In the genomic region with DNA sequence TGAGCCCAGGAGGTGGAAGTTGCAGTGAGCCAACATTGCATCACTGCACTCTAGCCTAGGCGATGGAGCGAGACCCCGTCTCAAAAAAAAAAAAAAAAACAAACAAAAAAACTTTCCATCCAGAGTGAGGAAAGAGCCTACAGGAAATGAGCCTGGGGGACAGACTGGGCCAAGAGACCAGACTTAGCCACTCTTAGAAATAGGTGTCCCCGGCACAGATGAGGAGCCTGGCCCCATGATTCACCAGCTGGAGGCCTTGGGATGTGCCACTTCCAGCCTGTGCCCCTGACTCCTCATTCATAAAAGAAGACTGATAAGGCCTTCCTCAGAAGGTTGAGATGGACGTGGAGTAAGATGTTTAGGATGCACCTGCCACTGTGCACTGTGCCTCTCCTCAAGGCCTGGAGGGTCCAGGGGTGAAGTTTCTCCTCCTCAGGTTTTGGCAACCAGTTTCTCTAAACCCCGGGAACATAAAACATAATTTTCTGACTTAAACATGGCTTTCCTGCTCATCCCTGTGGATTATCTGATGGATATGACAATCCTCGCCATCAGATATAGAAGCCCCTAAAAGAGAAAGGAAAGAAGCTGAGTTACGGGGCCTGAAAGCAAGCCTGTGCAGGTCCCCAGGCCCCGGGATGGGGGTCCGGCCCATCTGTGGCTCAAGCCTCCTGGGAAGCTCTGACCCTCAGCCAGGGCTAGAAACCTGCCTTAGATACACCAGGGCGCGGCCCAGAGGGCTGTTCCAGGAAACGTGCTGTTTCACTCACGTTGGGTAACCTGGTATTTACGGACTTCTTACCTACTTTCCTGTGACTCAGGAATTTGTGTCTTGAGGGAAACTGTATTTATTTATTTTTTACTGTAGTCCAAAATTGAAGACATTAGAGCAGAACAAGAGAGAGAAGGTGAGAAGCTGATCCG, we compare ENCODE assay signal across 25 cellular contexts. TPM values are rescaled to one million over a fixed set of nuclear protein-coding genes. Genes with fewer than 3 reads are reported as not detected.
DNase-seq lines count a peak whose midpoint lies in the region; ATAC-seq, FAIRE-seq and TF ChIP-seq lines count a peak whose summit lies in the region.
"Had no signal": no experiment of that assay in that cellular context is flagged by ENCODE, and none has a peak within 500 bp of the region (broad histone marks: within the 10 kb centered on the region; RNA-seq: fewer than 3 reads in every experiment).

No MANE protein-coding gene starts in this region.

- H3K4me1 ChIP-seq in OCI-LY7 (ENCODE audit: insufficient read depth, low read length, poor library complexity, severe bottlenecking) (no peaks in the 10 kb centered on the region), upper lobe of right lung (no peaks in the 10 kb centered on the region)
- H3K4me1 ChIP-seq: heart left ventricle had no signal

- BruUV-seq in OCI-LY7 (replicated peaks; lab: Mats Ljungman, UMichigan) = no TSS peak

- intact Hi-C loops in OCI-LY7 (cut with micrococcal nuclease; ENCODE audit: unreplicated experiment) = no loop called here
- intact Hi-C loops in upper lobe of right lung (cut with DNase I) = loop anchor here (5.0 kb wide), 1 partner anchor 170 kb away; no protein-coding TSS in a partner anchor

- no peak for ATAC-seq in activated naive CD8-positive, alpha-beta T cell treated with anti-CD3 and anti-CD28 coated beads, Interleukin-2, amount 10 ng/mL, durations not matched to agents 7 days and 5 days (ENCODE audit: low read depth)
- peak; percentile 33 for ATAC-seq in upper lobe of right lung
- ATAC-seq: heart left ventricle, K562 had no signal

- H3K79me2 ChIP-seq in OCI-LY7 (ENCODE audit: insufficient read depth, low read depth, low read length) = no peaks in the 10 kb centered on the region

- peaks cover 28% of the 10 kb centered on the region for H3K4me1 Mint-ChIP-seq in activated naive CD8-positive, alpha-beta T cell treated with anti-CD3 and anti-CD28 coated beads, Interleukin-2, amount 10 ng/mL, durations not matched to agents 7 days and 5 days
- peaks cover 1% of the 10 kb centered on the region for H3K4me1 Mint-ChIP-seq in activated naive CD8-positive, alpha-beta T cell treated with anti-CD3 and anti-CD28 coated beads for 36 hours

- H3K27ac ChIP-seq in OCI-LY7 (ENCODE audit: low read depth, low read length, poor library complexity, severe bottlenecking) = no peak overlapping the region
- H3K27ac ChIP-seq in upper lobe of right lung = no peak overlapping the region
- H3K27ac ChIP-seq: C4-2B, epithelial cell of prostate, heart left ventricle, WERI-Rb-1 had no signal

- peaks cover 51% of the 10 kb centered on the region for H3K36me3 Mint-ChIP-seq in activated naive CD8-positive, alpha-beta T cell treated with anti-CD3 and anti-CD28 coated beads, Interleukin-2, amount 10 ng/mL, durations not matched to agents 7 days and 5 days
- H3K36me3 Mint-ChIP-seq in activated naive CD8-positive, alpha-beta T cell treated with anti-CD3 and anti-CD28 coated beads for 36 hours = peaks cover 16% of the 10 kb centered on the region

- no peaks in the 10 kb centered on the region for H3K9me3 ChIP-seq in OCI-LY7 (ENCODE audit: low read length)
- H3K9me3 ChIP-seq in upper lobe of right lung = no peaks in the 10 kb centered on the region
- H3K9me3 ChIP-seq: heart left ventricle had no signal

- H3K4me3 Mint-ChIP-seq in activated naive CD8-positive, alpha-beta T cell treated with anti-CD3 and anti-CD28 coated beads, Interleukin-2, amount 10 ng/mL, durations not matched to agents 7 days and 5 days = no peak overlapping the region
- no peak overlapping the region for H3K4me3 Mint-ChIP-seq in activated naive CD8-positive, alpha-beta T cell treated with anti-CD3 and anti-CD28 coated beads for 36 hours
- H3K4me3 Mint-ChIP-seq: activated naive CD4-positive, alpha-beta T cell treated with anti-CD3 and anti-CD28 coated beads for 36 hours had no signal

- POLR2A ChIA-PET in activated naive CD8-positive, alpha-beta T cell treated with anti-CD3 and anti-CD28 coated beads, Interleukin-2, amount 10 ng/mL, durations not matched to agents 7 days and 5 days (lab: Charles Lee) = interaction anchor here (0.5 to 1.6 kb wide), 4 partner anchors 10 to 66 kb away, joined by 3 to 5 read pairs (median 4); no protein-coding TSS in a partner anchor
- POLR2A ChIA-PET in OCI-LY7 (lab: Charles Lee) = interaction anchor here (0.6 to 1.4 kb wide), 2 partner anchors 16 to 20 kb away, joined by 4 read pairs; no protein-coding TSS in a partner anchor

- H3K27me3 ChIP-seq in upper lobe of right lung = no peaks in the 10 kb centered on the region
- H3K27me3 ChIP-seq: heart left ventricle had no signal

- no peak overlapping the region for H3K4me3 ChIP-seq in OCI-LY7 (ENCODE audit: low read depth, low read length, poor library complexity, severe bottlenecking)
- no peak overlapping the region for H3K4me3 ChIP-seq in epithelial cell of esophagus (ENCODE audit: low read length)
- H3K4me3 ChIP-seq in upper lobe of right lung = no peak overlapping the region
- H3K4me3 ChIP-seq: heart left ventricle, K562 had no signal

- no peak overlapping the region for H2AFZ ChIP-seq in OCI-LY7 (ENCODE audit: low read length)

- no peaks in the 10 kb centered on the region for H3K9me3 Mint-ChIP-seq in activated naive CD8-positive, alpha-beta T cell treated with anti-CD3 and anti-CD28 coated beads, Interleukin-2, amount 10 ng/mL, durations not matched to agents 7 days and 5 days
- no peaks in the 10 kb centered on the region for H3K9me3 Mint-ChIP-seq in activated naive CD8-positive, alpha-beta T cell treated with anti-CD3 and anti-CD28 coated beads for 36 hours
- H3K9me3 Mint-ChIP-seq: activated naive CD4-positive, alpha-beta T cell treated with anti-CD3 and anti-CD28 coated beads for 36 hours had no signal

- no peaks in the 10 kb centered on the region for H4K20me1 ChIP-seq in OCI-LY7 (ENCODE audit: insufficient read depth, low read length)

- H3K4me2 ChIP-seq in OCI-LY7 (ENCODE audit: low read length) = no peak overlapping the region

- no peaks in the 10 kb centered on the region for H3K27me3 Mint-ChIP-seq in activated naive CD8-positive, alpha-beta T cell treated with anti-CD3 and anti-CD28 coated beads, Interleukin-2, amount 10 ng/mL, durations not matched to agents 7 days and 5 days
- H3K27me3 Mint-ChIP-seq in activated naive CD8-positive, alpha-beta T cell treated with anti-CD3 and anti-CD28 coated beads for 36 hours = no peaks in the 10 kb centered on the region

- FAIRE-seq in urothelium cell line (lab: Jason Lieb, UNC) = no peak
- FAIRE-seq: K562 had no signal

- H3K36me3 ChIP-seq in OCI-LY7 (ENCODE audit: insufficient read depth, low read length) (no peaks in the 10 kb centered on the region; the same call in 1 of the 2 replicates), upper lobe of right lung (peaks cover 68% of the 10 kb centered on the region)
- H3K36me3 ChIP-seq: WERI-Rb-1 had no signal

- H3K9me2 ChIP-seq in OCI-LY7 (ENCODE audit: insufficient read depth, low read length) = no peaks in the 10 kb centered on the region

- CTCF ChIA-PET in OCI-LY7 (lab: Charles Lee; ENCODE audit: unreplicated experiment) = no interaction called here

- DNase-seq in activated naive CD8-positive, alpha-beta T cell treated with anti-CD3 and anti-CD28 coated beads, Interleukin-2, amount 10 ng/mL, durations not matched to agents 7 days and 5 days = no peak
- DNase-seq in activated naive CD8-positive, alpha-beta T cell treated with anti-CD3 and anti-CD28 coated beads for 36 hours = no peak
- DNase-seq in OCI-LY7 (ENCODE audit: low spot score) (peak; percentile 24), epithelial cell of esophagus (ENCODE audit: low read depth) (peak; percentile 32), upper lobe of right lung (no peak), RPMI8226 (no peak), urothelium cell line (ENCODE audit: low spot score) (no peak)
- DNase-seq: activated CD4-positive, alpha-beta T cell treated with anti-CD3 and anti-CD28 coated beads, Interleukin-2, amount 50 U/mL, for 48 hours; activated naive CD4-positive, alpha-beta T cell treated with anti-CD3 and anti-CD28 coated beads for 36 hours; activated T-cell treated with anti-CD3 and anti-CD28 coated beads for 4 hours; cerebellar nuclear complex; heart left ventricle; NCI-H1417 treated with DMSO at 0.1 percent for 48 hours; NCI-H446; NCI-H82; nucleus accumbens; Right ventricle myocardium superior; stimulated activated CD8-positive, alpha-beta memory T cell treated with anti-CD3 and anti-CD28 coated beads, Interleukin-4, amount 100 ng/mL, for 48 hours; substantia nigra; T-helper 9 cell; WERI-Rb-1 had no signal

- TF ChIP-seq CTCF in OCI-LY7 (conservative IDR thresholded peaks at IDR 0.05; ENCODE audit: low read length) = no peak
- no peak for TF ChIP-seq CTCF in epithelial cell of esophagus (IDR thresholded peaks at IDR 0.05; ENCODE audit: insufficient read depth, low read depth, low read length, missing control alignments)
- no peak for TF ChIP-seq CTCF in upper lobe of right lung (IDR thresholded peaks at IDR 0.05)

- peak overlapping the region; percentile 72 for H3K27ac Mint-ChIP-seq in activated naive CD8-positive, alpha-beta T cell treated with anti-CD3 and anti-CD28 coated beads, Interleukin-2, amount 10 ng/mL, durations not matched to agents 7 days and 5 days
- H3K27ac Mint-ChIP-seq in activated naive CD8-positive, alpha-beta T cell treated with anti-CD3 and anti-CD28 coated beads for 36 hours = no peak overlapping the region
- H3K27ac Mint-ChIP-seq: activated naive CD4-positive, alpha-beta T cell treated with anti-CD3 and anti-CD28 coated beads for 36 hours had no signal

RNA-seq across cellular contexts. Expression of a gene that starts 26.0 kb away (rescaled TPM):
- total RNA-seq in activated naive CD8-positive, alpha-beta T cell treated with anti-CD3 and anti-CD28 coated beads, Interleukin-2, amount 10 ng/mL, durations not matched to agents 7 days and 5 days = 100 to 1,000 TPM; 609 to 666 TPM
- 100 to 1,000 TPM; 108 to 109 TPM for total RNA-seq in activated naive CD8-positive, alpha-beta T cell treated with anti-CD3 and anti-CD28 coated beads for 36 hours
- 24.4 and 24.7 TPM in 2 replicates for total RNA-seq in OCI-LY7 (2014; rRNA removed; shearing (Covaris generic))
- total RNA-seq in OCI-LY7 (2022) (23.9 and 25.1 TPM in 2 replicates), upper lobe of right lung (142 TPM)

RNA-seq across cellular contexts. Expression of a gene that starts 55.9 kb away (rescaled TPM):
- not detected for total RNA-seq in activated naive CD8-positive, alpha-beta T cell treated with anti-CD3 and anti-CD28 coated beads, Interleukin-2, amount 10 ng/mL, durations not matched to agents 7 days and 5 days
- not detected for total RNA-seq in activated naive CD8-positive, alpha-beta T cell treated with anti-CD3 and anti-CD28 coated beads for 36 hours
- total RNA-seq in OCI-LY7 (2014; rRNA removed; shearing (Covaris generic)) = 0.08 and 0.09 TPM in 2 replicates
- not detected in 2 replicates for total RNA-seq in OCI-LY7 (2022)
- 83.6 TPM for total RNA-seq in upper lobe of right lung
- total RNA-seq: activated naive CD4-positive, alpha-beta T cell treated with anti-CD3 and anti-CD28 coated beads for 36 hours; heart left ventricle; pulmonary artery endothelial cell; Right ventricle myocardium superior had no signal

Comparison
In these comparisons a context has a peak if more than half of its experiments do, and no peak if none do; other contexts are left out.
1. DNase-seq: peak in OCI-LY7 (single experiment) and epithelial cell of esophagus (single experiment); none in activated naive CD8-positive, alpha-beta T cell treated with anti-CD3 and anti-CD28 coated beads, Interleukin-2, amount 10 ng/mL, durations not matched to agents 7 days and 5 days (single experiment), activated naive CD8-positive, alpha-beta T cell treated with anti-CD3 and anti-CD28 coated beads for 36 hours (single experiment), upper lobe of right lung (single experiment), RPMI8226 (single experiment) and urothelium cell line (single experiment).
2. RNA of a gene that starts 55.9 kb away (total RNA-seq): 83.6 TPM in upper lobe of right lung (single experiment); 0.08 to 0.09 TPM in OCI-LY7, not detected in activated naive CD8-positive, alpha-beta T cell treated with anti-CD3 and anti-CD28 coated beads, Interleukin-2, amount 10 ng/mL, durations not matched to agents 7 days and 5 days and not detected in activated naive CD8-positive, alpha-beta T cell treated with anti-CD3 and anti-CD28 coated beads for 36 hours; every median in the first group is over 10 times any median in the second.